ENCODE assay signal across 19 cellular contexts in genomic region chr15:61367953-61368352, GRCh38.
A peak's percentile ranks its signal among the peaks of the same experiment; 100 is the strongest.
DNase-seq lines count a peak whose midpoint lies in the region; ATAC-seq, FAIRE-seq and TF ChIP-seq lines count a peak whose summit lies in the region.
"Had no signal": no experiment of that assay in that cellular context is flagged by ENCODE, and none has a peak within 500 bp of the region (broad histone marks: within the 10 kb centered on the region; RNA-seq: fewer than 3 reads in every experiment).

No MANE protein-coding gene starts in this region.

- no TSS peak for BruUV-seq in HepG2 (replicated peaks; lab: Mats Ljungman, UMichigan)

- H2AFZ ChIP-seq in HepG2 (ENCODE audit: low read length) = no peak overlapping the region

- H3K36me3 Mint-ChIP-seq in stimulated activated memory B cell treated with anti-CD40 and anti-IgM and Interleukin-4, amounts not matched to agents 10 μg/mL and 1 μg/mL and 100 μg/mL, for 72 hours = no peaks in the 10 kb centered on the region

- H3K27ac ChIP-seq in HepG2 (ENCODE audit: extremely low read length, insufficient read depth, low read length) = no peak overlapping the region
- H3K27ac ChIP-seq: sigmoid colon, tibial artery had no signal

- no peak overlapping the region for H3K9ac ChIP-seq in HepG2 (ENCODE audit: insufficient read depth, low read depth, low read length)
- H3K9ac ChIP-seq: SK-N-SH had no signal

- H3K4me3 Mint-ChIP-seq in stimulated activated memory B cell treated with anti-CD40 and anti-IgM and Interleukin-4, amounts not matched to agents 10 μg/mL and 1 μg/mL and 100 μg/mL, for 72 hours = no peak overlapping the region
- H3K4me3 Mint-ChIP-seq: activated CD4-positive, alpha-beta memory T cell treated with anti-CD3 and anti-CD28 coated beads, Interleukin-2, amount 10 ng/mL, durations not matched to agents 7 days and 5 days; CD8-positive, alpha-beta memory T cell had no signal

- no peaks in the 10 kb centered on the region for H3K9me3 ChIP-seq in HepG2 (ENCODE audit: low read length)
- H3K9me3 ChIP-seq: SK-N-SH had no signal

- CTCF ChIA-PET in HepG2 (lab: Yijun Ruan, JAX; ENCODE audit: low intra/inter-chr PET ratio, low total read pairs) = no interaction called here

- H3K79me2 ChIP-seq in HepG2 (ENCODE audit: insufficient read depth, low read length) = no peaks in the 10 kb centered on the region

- no peak for TF ChIP-seq RAD21 in HepG2 (CRISPR knock-in tag; IDR thresholded peaks at IDR 0.05)

- H3K4me3 ChIP-seq in H7 (ENCODE audit: insufficient read depth, low read depth, low read length) (no peak overlapping the region), HepG2 (replicated peaks in 1 of 3; ENCODE audit: insufficient read depth in 1 of 3, low read depth in 2 of 3, low read length in 3 of 3) (no peak overlapping the region)
- H3K4me3 ChIP-seq: sigmoid colon, tibial artery had no signal

- WGBS in HepG2 (ENCODE audit: low lambda C conversion rate) = 92% methylated on average over 1 of the region's 2 CpGs

- no peak overlapping the region for H3K4me2 ChIP-seq in HepG2 (ENCODE audit: low read depth, low read length)
- H3K4me2 ChIP-seq: SK-N-SH had no signal

- H3K36me3 ChIP-seq in H7 (replicated peaks; ENCODE audit: control insufficient read depth, insufficient read depth, low read length) (no peaks in the 10 kb centered on the region), HepG2 (replicated peaks in 1 of 2; ENCODE audit: control insufficient read depth in 1 of 2, insufficient read depth in 2 of 2, low read length in 2 of 2) (no peaks in the 10 kb centered on the region)
- H3K36me3 ChIP-seq: sigmoid colon, tibial artery had no signal

- peaks cover 8% of the 10 kb centered on the region for H3K9me3 Mint-ChIP-seq in stimulated activated memory B cell treated with anti-CD40 and anti-IgM and Interleukin-4, amounts not matched to agents 10 μg/mL and 1 μg/mL and 100 μg/mL, for 72 hours
- H3K9me3 Mint-ChIP-seq: activated CD4-positive, alpha-beta memory T cell treated with anti-CD3 and anti-CD28 coated beads, Interleukin-2, amount 10 ng/mL, durations not matched to agents 7 days and 5 days had no signal

- peaks cover 19% of the 10 kb centered on the region for H3K27me3 Mint-ChIP-seq in stimulated activated memory B cell treated with anti-CD40 and anti-IgM and Interleukin-4, amounts not matched to agents 10 μg/mL and 1 μg/mL and 100 μg/mL, for 72 hours

- no peak for TF ChIP-seq CTCF in HepG2 (CRISPR knock-in tag; IDR thresholded peaks at IDR 0.05)

- DNase-seq in NCI-H2171 treated with DMSO at 0.1 percent for 48 hours (lab: John Stamatoyannopoulos, UW) (peak; percentile 46), NCI-H2171 (lab: John Stamatoyannopoulos, UW) (no peak), H7 (peak; percentile 16), NCI-H774 (lab: John Stamatoyannopoulos, UW) (peak; percentile 14), HepG2 (ENCODE audit: low spot score) (no peak), middle frontal gyrus (ENCODE audit: extremely low spot score, low spot score) (no peak)
- DNase-seq: activated CD4-positive, alpha-beta memory T cell treated with anti-CD3 and anti-CD28 coated beads, Interleukin-2, amount 10 ng/mL, durations not matched to agents 7 days and 5 days; caudate nucleus; CD8-positive, alpha-beta memory T cell; effector CD8-positive, alpha-beta T cell; left colon; NCI-H2107; sigmoid colon; SK-N-SH; stimulated activated CD4-positive, alpha-beta T cell treated with anti-CD3 and anti-CD28 coated beads, Interleukin-4, amount 100 ng/mL, for 24 hours; tibial artery had no signal

- H3K4me1 Mint-ChIP-seq in stimulated activated memory B cell treated with anti-CD40 and anti-IgM and Interleukin-4, amounts not matched to agents 10 μg/mL and 1 μg/mL and 100 μg/mL, for 72 hours = no peaks in the 10 kb centered on the region
- H3K4me1 Mint-ChIP-seq: activated CD4-positive, alpha-beta memory T cell treated with anti-CD3 and anti-CD28 coated beads, Interleukin-2, amount 10 ng/mL, durations not matched to agents 7 days and 5 days; CD8-positive, alpha-beta memory T cell had no signal

- TF ChIP-seq POLR2A in HepG2 (IDR thresholded peaks at IDR 0.05; ENCODE audit: insufficient read depth in 1 of 2, low read depth in 2 of 2, low read length in 2 of 2) = no peak

- POLR2A ChIA-PET in HepG2 (lab: Yijun Ruan, JAX) = no interaction called here

- in situ Hi-C loops in HepG2 (cut with HindIII; ENCODE audit: extremely low pct_ligation_motif_present, low pct_unique_long_range_greater_than_20kb) = no loop called here

- no peak overlapping the region for H3K27ac Mint-ChIP-seq in stimulated activated memory B cell treated with anti-CD40 and anti-IgM and Interleukin-4, amounts not matched to agents 10 μg/mL and 1 μg/mL and 100 μg/mL, for 72 hours
- H3K27ac Mint-ChIP-seq: activated CD4-positive, alpha-beta memory T cell treated with anti-CD3 and anti-CD28 coated beads, Interleukin-2, amount 10 ng/mL, durations not matched to agents 7 days and 5 days; CD8-positive, alpha-beta memory T cell had no signal

- H3K4me1 ChIP-seq in HepG2 (ENCODE audit: insufficient read depth, low read length) = no peaks in the 10 kb centered on the region
- H3K4me1 ChIP-seq: sigmoid colon, tibial artery had no signal

- FAIRE-seq in HepG2 (lab: Jason Lieb, UNC) = no peak
- FAIRE-seq: GM18507 had no signal

- ATAC-seq in HepG2 = 0 out of 3 replicates have a peak, but pooled peaks have one; percentile 38
- ATAC-seq in stimulated activated memory B cell treated with anti-CD40 and anti-IgM and Interleukin-4, amounts not matched to agents 10 μg/mL and 1 μg/mL and 100 μg/mL, for 72 hours = no peak
- no peak for ATAC-seq in HG02571 (IDR thresholded peaks at IDR 0.05; ENCODE audit: unreplicated experiment)
- ATAC-seq: left colon had no signal

- no peak for TF ChIP-seq EP300 in HepG2 (IDR thresholded peaks at IDR 0.05; ENCODE audit: low read depth in 2 of 2, low read length in 2 of 2)
- TF ChIP-seq EP300 in HepG2 (CRISPR knock-in tag; IDR thresholded peaks at IDR 0.05; ENCODE audit: borderline replicate concordance) = no peak

- no peaks in the 10 kb centered on the region for H4K20me1 ChIP-seq in HepG2 (ENCODE audit: insufficient read depth, low read length)

- no peaks in the 10 kb centered on the region for H3K27me3 ChIP-seq in H7 (ENCODE audit: control insufficient read depth, insufficient read depth, low read length)
- H3K27me3 ChIP-seq in HepG2 (ENCODE audit: control insufficient read depth in 1 of 2, insufficient read depth in 2 of 2, low read length in 2 of 2) = no peaks in the 10 kb centered on the region
- H3K27me3 ChIP-seq: sigmoid colon, tibial artery had no signal

- intact Hi-C loops in HepG2 (cut with micrococcal nuclease; ENCODE audit: unreplicated experiment) = no loop called here

TF ChIP-seq in HepG2, 621 proteins besides CTCF, POLR2A, EP300 and RAD21:
- TF ChIP-seq ZNF503 (CRISPR knock-in tag; IDR thresholded peaks at IDR 0.05) = no peak
- TF ChIP-seq ZBTB38 (CRISPR knock-in tag; IDR thresholded peaks at IDR 0.05) = no peak
- no peak for TF ChIP-seq TRIM24 (CRISPR knock-in tag; IDR thresholded peaks at IDR 0.05)
TF ChIP-seq in HepG2: peak in this region for 0.

Comparison
In these comparisons a context has a peak if more than half of its experiments do, and no peak if none do; other contexts are left out.
1. DNase-seq: peak in NCI-H2171 treated with DMSO at 0.1 percent for 48 hours (single experiment), H7 (single experiment) and NCI-H774 (single experiment); none in NCI-H2171 (single experiment), HepG2 (single experiment) and middle frontal gyrus (single experiment).